ENCODE assay signal across 8 cellular contexts in genomic region chr15:31365032-31365654, GRCh38. TPM values are rescaled to one million over a fixed set of nuclear protein-coding genes. Genes with fewer than 3 reads are reported as not detected.
A peak's percentile ranks its signal among the peaks of the same experiment; 100 is the strongest.
DNase-seq lines count a peak whose midpoint lies in the region; ATAC-seq and TF ChIP-seq lines count a peak whose summit lies in the region.

No MANE protein-coding gene starts in this region.

- no peak for ATAC-seq in lung (ENCODE audit: insufficient read depth, low FRiP score)

- H3K4me1 Mint-ChIP-seq in activated T-cell treated with anti-CD3 and anti-CD28 coated beads, Interleukin-2, amount 50 U/mL, for 24 hours (ENCODE audit: low read depth), result peaks cover 100% of the 10 kb centered on the region

- H3K9me3 Mint-ChIP-seq in activated T-cell treated with anti-CD3 and anti-CD28 coated beads, Interleukin-2, amount 50 U/mL, for 24 hours, result peaks cover 2% of the 10 kb centered on the region

- H3K36me3 Mint-ChIP-seq in activated T-cell treated with anti-CD3 and anti-CD28 coated beads, Interleukin-2, amount 50 U/mL, for 24 hours (ENCODE audit: low read depth), result peaks cover 37% of the 10 kb centered on the region

- H3K27me3 Mint-ChIP-seq in activated T-cell treated with anti-CD3 and anti-CD28 coated beads, Interleukin-2, amount 50 U/mL, for 24 hours, result no peaks in the 10 kb centered on the region

- no peak for TF ChIP-seq CTCF in lung (IDR thresholded peaks at IDR 0.05; ENCODE audit: control extremely low read depth, extremely low read depth)

- WGBS in lung, 2 donors, result 58 to 60% methylated on average over 10 of the region's 10 CpGs
- WGBS in thymus, result 67% methylated on average over 10 of the region's 10 CpGs

- DNase-seq in activated T-cell treated with anti-CD3 and anti-CD28 coated beads, Interleukin-2, amount 50 U/mL, for 24 hours, result no peak
- no peak for DNase-seq in activated T-cell treated with anti-CD3 and anti-CD28 coated beads, Interleukin-2, amount 50 U/mL, for 1 hour
- no peak for DNase-seq in lung (ENCODE audit: low spot score)
- DNase-seq in 8988T, result no peak
- DNase-seq in NCI-H187 treated with DMSO at 0.1 percent for 48 hours (lab: John Stamatoyannopoulos, UW), result no peak
- DNase-seq in HK-2 (ENCODE audit: unreplicated experiment), result no peak

- H3K4me1 ChIP-seq in lung (ENCODE audit: control insufficient read depth in 2 of 2, insufficient read depth in 2 of 2, low read length in 2 of 2), result peaks cover 44 to 55% of the 10 kb centered on the region in 2 donors
- peaks cover 76% of the 10 kb centered on the region for H3K4me1 ChIP-seq in thymus (ENCODE audit: control insufficient read depth, insufficient read depth, low read length)

- no peak overlapping the region for H3K4me3 ChIP-seq in lung
- peak overlapping the region; percentile 57 for H3K4me3 ChIP-seq in thymus (ENCODE audit: low read length)

- peak overlapping the region; percentile 73 for H3K4me3 Mint-ChIP-seq in activated T-cell treated with anti-CD3 and anti-CD28 coated beads, Interleukin-2, amount 50 U/mL, for 24 hours

- no peaks in the 10 kb centered on the region for H3K9me3 ChIP-seq in lung (ENCODE audit: control insufficient read depth in 2 of 2, insufficient read depth in 1 of 2, low read length in 1 of 2)
- H3K9me3 ChIP-seq in thymus (ENCODE audit: control insufficient read depth), result no peaks in the 10 kb centered on the region

- H3K36me3 ChIP-seq in lung (ENCODE audit: control insufficient read depth in 2 of 2, insufficient read depth in 2 of 2, low read length in 2 of 2) (no peaks in the 10 kb centered on the region), thymus (ENCODE audit: control insufficient read depth, insufficient read depth) (peaks cover 16% of the 10 kb centered on the region)

- H3K27ac ChIP-seq in angular gyrus (ENCODE audit: low read depth, low read length), result peak overlapping the region; percentile 87
- peak overlapping the region; percentile 87 to 90 for H3K27ac ChIP-seq in lung (ENCODE audit: low read depth in 1 of 2, low read length in 1 of 2)
- peak overlapping the region; percentile 99 for H3K27ac ChIP-seq in thymus (ENCODE audit: low read depth)

- peak overlapping the region; percentile 98 for H3K27ac Mint-ChIP-seq in activated T-cell treated with anti-CD3 and anti-CD28 coated beads, Interleukin-2, amount 50 U/mL, for 24 hours

- no peaks in the 10 kb centered on the region for H3K27me3 ChIP-seq in lung (ENCODE audit: control insufficient read depth, insufficient read depth)
- H3K27me3 ChIP-seq in thymus (ENCODE audit: control insufficient read depth, insufficient read depth), result no peaks in the 10 kb centered on the region

RNA-seq across cellular contexts. Expression of gene KLF13, which starts 38.5 kb away (rescaled TPM):
- 100 to 1,000 TPM in 1 of 2 donors, 10 to 100 TPM in 1; 38.3 to 157 TPM for total RNA-seq in lung
- 10 to 100 TPM; 47.1 to 63.2 TPM for polyA plus RNA-seq in lung
- polyA plus RNA-seq in thymus, result 107 TPM
